ENCODE assay signal across 8 cellular contexts in genomic region chr1:54488831-54489626, GRCh38. TPM values are rescaled to one million over a fixed set of nuclear protein-coding genes. Genes with fewer than 3 reads are reported as not detected.
A peak's percentile ranks its signal among the peaks of the same experiment; 100 is the strongest.
DNase-seq lines count a peak whose midpoint lies in the region; ATAC-seq, FAIRE-seq and TF ChIP-seq lines count a peak whose summit lies in the region.

No MANE protein-coding gene starts in this region.

- no peak for TF ChIP-seq POLR2A in H54 (IDR thresholded peaks at IDR 0.05; ENCODE audit: low read depth, low read length)

- no peak for ATAC-seq in GM18870 (IDR thresholded peaks at IDR 0.05; ENCODE audit: unreplicated experiment)

- DNase-seq in Daoy (ENCODE audit: low read depth) (peak; percentile 84), H54 (ENCODE audit: insufficient read length, low spot score) (peak; percentile 91), NCI-H1092 treated with DMSO at 0.1 percent for 48 hours (lab: John Stamatoyannopoulos, UW) (peak; percentile 67), T-helper 9 cell (peak; percentile 70), astrocyte of the hippocampus (ENCODE audit: low read depth, low spot score) (peak; percentile 91), hippocampal formation (lab: John Stamatoyannopoulos, UW) (peak; percentile 70 to 74), renal cortical epithelial cell (ENCODE audit: low read depth) (peak; percentile 28)

- no peak for FAIRE-seq in H54 (lab: Jason Lieb, UNC)

RNA-seq across cellular contexts. Expression of gene ACOT11, which starts 59.0 kb away (rescaled TPM):
- 1.3 and 1.4 TPM in 2 replicates for total RNA-seq in Daoy (2014; rRNA removed; shearing (Covaris generic))
- 1.4 and 2.4 TPM in 2 replicates for total RNA-seq in renal cortical epithelial cell

Comparison
In these comparisons a context has a peak if more than half of its experiments do, and no peak if none do; other contexts are left out.
1. DNase-seq: peak in every context shown above with its lines; median percentile 91 in H54; 91 in astrocyte of the hippocampus; 84 in Daoy; 72 in hippocampal formation; 70 in T-helper 9 cell; 67 in NCI-H1092 treated with DMSO at 0.1 percent for 48 hours; 28 in renal cortical epithelial cell.